ENCODE assay signal across 3 cellular contexts in the genomic region with DNA sequence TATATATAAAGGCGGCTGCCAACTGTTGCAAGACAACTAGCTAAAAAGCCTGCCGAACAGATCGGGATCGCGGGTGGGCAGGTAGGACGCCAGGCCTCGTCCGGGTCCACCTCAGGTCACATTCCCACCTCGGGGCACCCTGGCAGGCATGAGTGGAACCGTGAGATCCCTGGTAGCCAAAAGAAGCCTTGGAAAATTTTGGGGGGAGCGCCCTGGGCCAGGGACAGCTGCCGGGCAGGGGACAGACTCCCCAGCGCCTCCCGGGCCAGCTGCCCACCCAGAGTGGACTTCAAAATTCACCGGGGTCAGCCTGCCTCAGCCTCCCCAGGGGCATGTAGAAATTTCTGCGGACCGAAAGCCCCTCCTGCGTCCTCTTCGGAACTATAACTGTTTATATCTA.
"Had no signal": no experiment of that assay in that cellular context is flagged by ENCODE, and none has a peak within 500 bp of the region (broad histone marks: within the 10 kb centered on the region; RNA-seq: fewer than 3 reads in every experiment).

No MANE protein-coding gene starts in this region.

- ATAC-seq: GM12878 had no signal

- DNase-seq: GDM1, GF-D8 had no signal

- H3K4me3 ChIP-seq: GM12878 had no signal
